ENCODE assay signal across 12 cellular contexts in genomic region chr9:108282872-108283271, GRCh38.
DNase-seq lines count a peak whose midpoint lies in the region; ATAC-seq and TF ChIP-seq lines count a peak whose summit lies in the region.
"Had no signal": no experiment of that assay in that cellular context is flagged by ENCODE, and none has a peak within 500 bp of the region (broad histone marks: within the 10 kb centered on the region; RNA-seq: fewer than 3 reads in every experiment).

No MANE protein-coding gene starts in this region.

- no peaks in the 10 kb centered on the region for H3K9me3 ChIP-seq in SK-N-SH
- H3K9me3 ChIP-seq in Peyer's patch: no peaks in the 10 kb centered on the region
- no peaks in the 10 kb centered on the region for H3K9me3 ChIP-seq in upper lobe of right lung
- H3K9me3 ChIP-seq: right atrium auricular region had no signal

- H3K9me2 ChIP-seq in SK-N-SH: no peaks in the 10 kb centered on the region

- no peaks in the 10 kb centered on the region for H3K4me1 ChIP-seq in SK-N-SH (ENCODE audit: control insufficient read depth in 1 of 2, insufficient read depth in 2 of 2, low read depth in 1 of 2, low read length in 1 of 2)
- no peaks in the 10 kb centered on the region for H3K4me1 ChIP-seq in Peyer's patch
- H3K4me1 ChIP-seq in foreskin keratinocyte: no peaks in the 10 kb centered on the region
- no peaks in the 10 kb centered on the region for H3K4me1 ChIP-seq in upper lobe of right lung
- H3K4me1 ChIP-seq: right atrium auricular region had no signal

- TF ChIP-seq CTCF in SK-N-SH (IDR thresholded peaks at IDR 0.05) (peak; percentile 49), Peyer's patch (IDR thresholded peaks at IDR 0.05) (peak in 4 of 6 experiments; percentile 7 to 38 (median 10)), foreskin keratinocyte (conservative IDR thresholded peaks at IDR 0.05) (peak; percentile 51), upper lobe of right lung (IDR thresholded peaks at IDR 0.05) (peak; percentile 30)

- H3F3A ChIP-seq in SK-N-SH (replicated peaks; ENCODE audit: insufficient read depth): no peaks in the 10 kb centered on the region

- H3K4me3 ChIP-seq in SK-N-SH (ENCODE audit: low read depth in 2 of 2, low read length in 1 of 2) (no peak overlapping the region), Peyer's patch (no peak overlapping the region), upper lobe of right lung (no peak overlapping the region), H7 (ENCODE audit: insufficient read depth, low read depth, low read length) (no peak overlapping the region)
- H3K4me3 ChIP-seq: right atrium auricular region had no signal

- no peak for TF ChIP-seq EP300 in SK-N-SH (IDR thresholded peaks at IDR 0.05; ENCODE audit: borderline replicate concordance in 1 of 2, low read depth in 1 of 2, low read length in 1 of 2)

- WGBS in SK-N-SH (ENCODE audit: low lambda C conversion rate): 17% methylated on average over 4 of the region's 4 CpGs

- H3K27ac ChIP-seq in SK-N-SH (ENCODE audit: low read depth in 2 of 2, low read length in 1 of 2) (no peak overlapping the region), Peyer's patch (no peak overlapping the region), foreskin keratinocyte (no peak overlapping the region), upper lobe of right lung (no peak overlapping the region)
- H3K27ac ChIP-seq: right atrium auricular region had no signal

- H3K36me3 ChIP-seq in SK-N-SH (replicated peaks in 1 of 2; ENCODE audit: control insufficient read depth in 1 of 2, insufficient read depth in 2 of 2, low read length in 1 of 2) (no peaks in the 10 kb centered on the region), Peyer's patch (no peaks in the 10 kb centered on the region), upper lobe of right lung (no peaks in the 10 kb centered on the region), H7 (replicated peaks; ENCODE audit: control insufficient read depth, insufficient read depth, low read length) (no peaks in the 10 kb centered on the region)
- H3K36me3 ChIP-seq: right atrium auricular region had no signal

- TF ChIP-seq POLR2A in Peyer's patch (IDR thresholded peaks at IDR 0.05): no peak

- H3K27me3 ChIP-seq in SK-N-SH (ENCODE audit: insufficient read depth) (no peaks in the 10 kb centered on the region), Peyer's patch (no peaks in the 10 kb centered on the region), foreskin keratinocyte (no peaks in the 10 kb centered on the region), upper lobe of right lung (no peaks in the 10 kb centered on the region), H7 (ENCODE audit: control insufficient read depth, insufficient read depth, low read length) (no peaks in the 10 kb centered on the region)
- H3K27me3 ChIP-seq: right atrium auricular region had no signal

- TF ChIP-seq RAD21 in SK-N-SH (IDR thresholded peaks at IDR 0.05; ENCODE audit: low read length): no peak

- no peak overlapping the region for H3K4me2 ChIP-seq in SK-N-SH

- intact Hi-C loops in upper lobe of right lung (cut with DNase I): no loop called here

- CTCF ChIA-PET in SK-N-SH (lab: Yijun Ruan, JAX): interaction anchor here (1.2 to 2.3 kb wide), 3 partner anchors 10 to 19 kb away, joined by 3 to 11 read pairs (median 6); no protein-coding TSS in a partner anchor

- H2AFZ ChIP-seq in SK-N-SH (ENCODE audit: low read depth): no peak overlapping the region

- no peak overlapping the region for H3K9ac ChIP-seq in SK-N-SH

- ATAC-seq in SK-N-SH treated with all-trans-retinoic acid at 6 μM for 48 hours: no peak
- ATAC-seq in foreskin keratinocyte: no peak
- no peak for ATAC-seq in upper lobe of right lung
- ATAC-seq: activated T-helper 17 cell treated with anti-CD3 and anti-CD28 coated beads, Interleukin-2, amount 50 U/mL, for 72 hours had no signal

- in situ Hi-C loops in KBM-7 (cut with MboI; ENCODE audit: low pct_unique_long_range_greater_than_20kb, low sequenced_read_pairs): no loop called here

- DNase-seq in SK-N-SH (no peak), Peyer's patch (no peak), foreskin keratinocyte (no peak), upper lobe of right lung (no peak), H7 (no peak), foreskin melanocyte (no peak), KBM-7 (no peak)
- DNase-seq: activated CD4-positive, CD25-positive, alpha-beta regulatory T cell; NCI-H2029 treated with DMSO at 0.1 percent for 48 hours had no signal

- POLR2A ChIA-PET in SK-N-SH (lab: Yijun Ruan, JAX): no interaction called here

- no peaks in the 10 kb centered on the region for H3K79me2 ChIP-seq in SK-N-SH (ENCODE audit: insufficient read depth)

- H4K20me1 ChIP-seq in SK-N-SH (ENCODE audit: insufficient read depth): no peaks in the 10 kb centered on the region

TF ChIP-seq in SK-N-SH, 30 proteins besides CTCF, POLR2A, EP300 and RAD21:
- TF ChIP-seq ZBTB33 (IDR thresholded peaks at IDR 0.05; ENCODE audit: borderline replicate concordance, low read depth) (no peak), SMC3 (IDR thresholded peaks at IDR 0.05; ENCODE audit: low read depth, low read length) (0 out of 2 replicates have a peak, but pooled peaks have one; percentile 12)

TF ChIP-seq in SK-N-SH treated with all-trans-retinoic acid at 6 μM for 48 hours, 23 proteins besides CTCF, POLR2A, EP300 and RAD21:
- TF ChIP-seq OSR1 (CRISPR knock-in tag; IDR thresholded peaks at IDR 0.05) (no peak), SNAI2 (CRISPR knock-in tag; IDR thresholded peaks at IDR 0.05) (no peak), RARB (CRISPR knock-in tag; IDR thresholded peaks at IDR 0.05) (no peak), TSHZ2 (CRISPR knock-in tag; IDR thresholded peaks at IDR 0.05) (no peak), ZC3H10 (CRISPR knock-in tag; IDR thresholded peaks at IDR 0.05) (no peak), ZFP30 (CRISPR knock-in tag; IDR thresholded peaks at IDR 0.05) (no peak), POU6F1 (CRISPR knock-in tag; IDR thresholded peaks at IDR 0.05; ENCODE audit: borderline replicate concordance, low read depth) (no peak), TOX (CRISPR knock-in tag; IDR thresholded peaks at IDR 0.05; ENCODE audit: borderline replicate concordance) (no peak), PPARA (CRISPR knock-in tag; IDR thresholded peaks at IDR 0.05; ENCODE audit: borderline replicate concordance) (no peak), PATZ1 (CRISPR knock-in tag; IDR thresholded peaks at IDR 0.05; ENCODE audit: borderline replicate concordance) (no peak), BACH2 (CRISPR knock-in tag; IDR thresholded peaks at IDR 0.05; ENCODE audit: borderline replicate concordance) (no peak), ARNTL (CRISPR knock-in tag; IDR thresholded peaks at IDR 0.05; ENCODE audit: borderline replicate concordance, low read depth) (no peak), ESRRG (CRISPR knock-in tag; IDR thresholded peaks at IDR 0.05) (no peak), ZNF8 (CRISPR knock-in tag; IDR thresholded peaks at IDR 0.05) (no peak)
